In genomic region chr10:32056136-32057040, GRCh38 we compare ENCODE assay signal across 8 cellular contexts. TPM values are rescaled to one million over a fixed set of nuclear protein-coding genes. Genes with fewer than 3 reads are reported as not detected.
DNase-seq lines count a peak whose midpoint lies in the region; TF ChIP-seq lines count a peak whose summit lies in the region.

KIF5B (minus strand) TSS chr10:32056425; CDS start chr10:32055973, 452 bp downstream.

- DNase-seq in ELF-1 (ENCODE audit: low read depth, low spot score) (peak; percentile 97), H4 (ENCODE audit: low spot score) (peak; percentile 63), LoVo (ENCODE audit: low spot score) (peak; percentile 91), SHP77 (lab: John Stamatoyannopoulos, UW) (peak; percentile 66 to 76), fibroblast of the aortic adventitia (ENCODE audit: low read depth) (peak; percentile 83), nephron progenitor cell (peak; percentile 91)
- DNase-seq in activated effector memory CD4-positive, alpha-beta T cell treated with anti-CD3 and anti-CD28 coated beads, Interleukin-2, amount 50 U/mL, for 16 hours: peak; percentile 95

- H3K27ac Mint-ChIP-seq in nephron progenitor cell: peak within 1 kb of the TSS; percentile 99
- peak within 1 kb of the TSS; percentile 93 for H3K27ac Mint-ChIP-seq in stimulated activated naive CD8-positive, alpha-beta T cell treated with anti-CD3 and anti-CD28 coated beads, Interleukin-15, Interleukin-2, amounts not matched to agents 100 ng/mL and 50 ng/mL, for 24 hours

- TF ChIP-seq CTCF in fibroblast of the aortic adventitia (IDR thresholded peaks at IDR 0.05; ENCODE audit: insufficient read depth, low read length) (no peak), nephron progenitor cell (IDR thresholded peaks at IDR 0.05) (no peak)

- H3K4me3 Mint-ChIP-seq in nephron progenitor cell: peak within 1 kb of the TSS; percentile 99
- peak within 1 kb of the TSS; percentile 98 for H3K4me3 Mint-ChIP-seq in stimulated activated naive CD8-positive, alpha-beta T cell treated with anti-CD3 and anti-CD28 coated beads, Interleukin-15, Interleukin-2, amounts not matched to agents 100 ng/mL and 50 ng/mL, for 24 hours

- peaks cover 65% of the 10 kb centered on the region for H3K4me1 Mint-ChIP-seq in nephron progenitor cell
- peaks cover 46% of the 10 kb centered on the region for H3K4me1 Mint-ChIP-seq in stimulated activated naive CD8-positive, alpha-beta T cell treated with anti-CD3 and anti-CD28 coated beads, Interleukin-15, Interleukin-2, amounts not matched to agents 100 ng/mL and 50 ng/mL, for 24 hours (ENCODE audit: low read depth)

- peaks cover 8% of the 10 kb centered on the region for H3K27me3 Mint-ChIP-seq in nephron progenitor cell (ENCODE audit: low read depth, poor library complexity)
- no peaks in the 10 kb centered on the region for H3K27me3 Mint-ChIP-seq in stimulated activated naive CD8-positive, alpha-beta T cell treated with anti-CD3 and anti-CD28 coated beads, Interleukin-15, Interleukin-2, amounts not matched to agents 100 ng/mL and 50 ng/mL, for 24 hours

- H3K4me3 ChIP-seq in fibroblast of the aortic adventitia (ENCODE audit: low read depth, low read length): peak within 1 kb of the TSS; percentile 84

- H3K9me3 Mint-ChIP-seq in nephron progenitor cell: no peaks in the 10 kb centered on the region
- H3K9me3 Mint-ChIP-seq in stimulated activated naive CD8-positive, alpha-beta T cell treated with anti-CD3 and anti-CD28 coated beads, Interleukin-15, Interleukin-2, amounts not matched to agents 100 ng/mL and 50 ng/mL, for 24 hours: no peaks in the 10 kb centered on the region

- H3K36me3 Mint-ChIP-seq in nephron progenitor cell (ENCODE audit: low read depth): no peaks in the 10 kb centered on the region
- H3K36me3 Mint-ChIP-seq in stimulated activated naive CD8-positive, alpha-beta T cell treated with anti-CD3 and anti-CD28 coated beads, Interleukin-15, Interleukin-2, amounts not matched to agents 100 ng/mL and 50 ng/mL, for 24 hours (ENCODE audit: low read depth): peaks cover 15% of the 10 kb centered on the region

RNA-seq across cellular contexts. Expression of gene KIF5B, which starts in this region (rescaled TPM):
- 35.4 and 55.4 TPM in 2 replicates for total RNA-seq in H4 (2014; rRNA removed; shearing (Covaris generic))
- 132 and 169 TPM in 2 replicates for total RNA-seq in fibroblast of the aortic adventitia (ENCODE audit: low replicate concordance)

Comparison
In these comparisons a context has a peak if more than half of its experiments do, and no peak if none do; other contexts are left out.
1. Peak in every context shown above with its lines: DNase-seq and H3K4me3 ChIP-seq.